15 cellular contexts compared by ENCODE assay signal in the genomic region with DNA sequence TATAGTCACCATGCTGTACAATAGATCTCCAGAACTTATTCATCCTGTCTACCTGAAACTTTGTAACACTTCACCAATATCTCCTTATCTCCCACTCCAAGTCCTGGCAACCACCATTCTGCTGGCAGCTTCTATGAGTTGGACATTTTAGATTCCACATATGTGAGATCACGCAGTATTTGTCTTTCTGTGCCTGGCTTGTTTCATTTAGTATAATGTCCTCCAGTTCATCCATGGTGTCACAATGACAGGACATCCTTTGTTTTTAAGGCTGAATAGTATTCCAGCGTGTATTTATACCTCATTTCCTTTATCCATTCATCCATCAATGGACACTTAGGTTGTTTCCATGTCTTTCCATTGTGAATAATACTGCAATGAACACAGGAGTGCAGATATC.
"Had no signal": no experiment of that assay in that cellular context is flagged by ENCODE, and none has a peak within 500 bp of the region (broad histone marks: within the 10 kb centered on the region; RNA-seq: fewer than 3 reads in every experiment).

No MANE protein-coding gene starts in this region.

- ATAC-seq: natural killer cell, right cardiac atrium had no signal

- H3K4me1 ChIP-seq: thyroid gland, uterus had no signal

- DNase-seq: effector memory CD4-positive, alpha-beta T cell; erythroblast; foreskin melanocyte; head of caudate nucleus; hippocampal formation; natural killer cell; ovary; small intestine; stimulated activated CD4-positive, alpha-beta T cell treated with anti-CD3 and anti-CD28 coated beads, Interleukin-12 subunit alpha, Interleukin-12 subunit beta, amount 100 ng/mL, for 4 hours; stimulated activated naive CD4-positive, alpha-beta T cell treated with Interleukin-2 at 50 U/mL for 16 hours; thyroid gland; upper lobe of left lung; uterus had no signal

- H3K27me3 ChIP-seq: ovary, thyroid gland, upper lobe of left lung, uterus had no signal

- H3K27ac ChIP-seq: coronary artery, ovary, thyroid gland, upper lobe of left lung, uterus had no signal

- H3K9me3 ChIP-seq: ovary, thyroid gland, upper lobe of left lung, uterus had no signal

- H3K36me3 ChIP-seq: ovary, thyroid gland, upper lobe of left lung, uterus had no signal

- H3K4me3 ChIP-seq: coronary artery, ovary, thyroid gland, upper lobe of left lung, uterus had no signal
